25 cellular contexts compared by ENCODE assay signal in the genomic region with DNA sequence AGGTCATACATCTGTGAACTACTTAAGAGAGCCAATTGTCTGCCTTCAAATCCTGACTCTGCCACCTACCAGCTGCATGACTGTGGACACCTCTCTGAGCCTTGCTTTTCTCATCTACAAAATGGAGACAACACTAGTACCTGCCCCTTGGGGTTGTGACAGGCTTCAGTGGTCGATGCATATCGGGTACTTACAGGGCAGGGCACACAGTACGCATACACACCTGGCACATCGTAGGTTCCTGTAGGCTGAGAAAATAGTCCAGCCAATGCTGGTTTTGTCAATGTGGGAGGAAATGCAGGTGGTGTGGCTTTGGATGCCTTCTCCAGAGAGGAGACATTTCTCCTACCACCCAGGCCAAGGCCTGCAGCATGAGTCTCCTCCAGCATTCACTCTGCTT.
DNase-seq lines count a peak whose midpoint lies in the region; ATAC-seq and FAIRE-seq lines count a peak whose summit lies in the region.
"Had no signal": no experiment of that assay in that cellular context is flagged by ENCODE, and none has a peak within 500 bp of the region (broad histone marks: within the 10 kb centered on the region; RNA-seq: fewer than 3 reads in every experiment).

No MANE protein-coding gene starts in this region.

- H3K9ac ChIP-seq in BLaER1, result no peak overlapping the region
- H3K9ac ChIP-seq in BLaER1 treated with 17β-estradiol and CSF1 and Interleukin-3, amounts not matched to agents 10 nM and 100 nM, result no peak overlapping the region

- no peak overlapping the region for H3K27ac ChIP-seq in BLaER1
- no peak overlapping the region for H3K27ac ChIP-seq in BLaER1 treated with 17β-estradiol and CSF1 and Interleukin-3, amounts not matched to agents 10 nM and 100 nM

- H3K4me3 ChIP-seq in BLaER1, result no peak overlapping the region
- H3K4me3 ChIP-seq in BLaER1 treated with 17β-estradiol and CSF1 and Interleukin-3, amounts not matched to agents 10 nM and 100 nM, result no peak overlapping the region
- H3K4me3 ChIP-seq: GM12878 had no signal

- no peaks in the 10 kb centered on the region for H3K36me3 ChIP-seq in BLaER1
- H3K36me3 ChIP-seq in BLaER1 treated with 17β-estradiol and CSF1 and Interleukin-3, amounts not matched to agents 10 nM and 100 nM, result peaks cover 0 to 2% (median 0%) of the 10 kb centered on the region in 11 experiments; a peak in 2 of 22 replicates
- H3K36me3 ChIP-seq: BE2C had no signal

- peak overlapping the region; percentile 58 for H3K4me2 ChIP-seq in BLaER1
- peak overlapping the region in 7 of 11 experiments; percentile 1 to 73 (median 52); a peak in 9 of 22 replicates for H3K4me2 ChIP-seq in BLaER1 treated with 17β-estradiol and CSF1 and Interleukin-3, amounts not matched to agents 10 nM and 100 nM

- H4K20me1 ChIP-seq in BLaER1, result no peaks in the 10 kb centered on the region
- peaks cover 0 to 22% (median 0%) of the 10 kb centered on the region in 11 experiments; a peak in 5 of 22 replicates for H4K20me1 ChIP-seq in BLaER1 treated with 17β-estradiol and CSF1 and Interleukin-3, amounts not matched to agents 10 nM and 100 nM

- FAIRE-seq in HTR-8/SVneo (lab: Jason Lieb, UNC), result peak; percentile 49
- FAIRE-seq: A204.1, GM12878, GM12892, GM18507 had no signal

- ATAC-seq in HG02885 (IDR thresholded peaks at IDR 0.05; ENCODE audit: poor library complexity, unreplicated experiment) (no peak), GM21723 (IDR thresholded peaks at IDR 0.05; ENCODE audit: unreplicated experiment) (no peak)
- ATAC-seq: GM12878 had no signal

- no peak for DNase-seq in HTR-8/SVneo (ENCODE audit: insufficient read length, low spot score)
- no peak for DNase-seq in cortex of kidney (lab: John Stamatoyannopoulos, UW)
- DNase-seq: 8988T; ACHN; BE2C; C1 segment of cervical spinal cord; CD4-positive, alpha-beta memory T cell; CD4-positive, CD25-positive, alpha-beta regulatory T cell; CD8-positive, alpha-beta memory T cell; COR-L47; DMS 273 treated with DMSO at 0.1 percent for 48 hours; DMS153; DMS53; DMS79; DND-41; EL; GDM1 had no signal

- H3K9me3 ChIP-seq in BLaER1, result no peaks in the 10 kb centered on the region
- no peaks in the 10 kb centered on the region for H3K9me3 ChIP-seq in BLaER1 treated with 17β-estradiol and CSF1 and Interleukin-3, amounts not matched to agents 10 nM and 100 nM (replicated peaks in 1 of 11)
- H3K9me3 ChIP-seq: BE2C had no signal

- H3K4me1 ChIP-seq in BLaER1, result peaks cover 38% of the 10 kb centered on the region
- H3K4me1 ChIP-seq in BLaER1 treated with 17β-estradiol and CSF1 and Interleukin-3, amounts not matched to agents 10 nM and 100 nM, result peaks cover 16 to 40% (median 35%) of the 10 kb centered on the region in 10 experiments; a peak in 19 of 20 replicates
- H3K4me1 ChIP-seq: BE2C had no signal

- H3K27me3 ChIP-seq in BLaER1, result no peaks in the 10 kb centered on the region
- no peaks in the 10 kb centered on the region for H3K27me3 ChIP-seq in BLaER1 treated with 17β-estradiol and CSF1 and Interleukin-3, amounts not matched to agents 10 nM and 100 nM
- H3K27me3 ChIP-seq: BE2C had no signal
